In the genomic region with DNA sequence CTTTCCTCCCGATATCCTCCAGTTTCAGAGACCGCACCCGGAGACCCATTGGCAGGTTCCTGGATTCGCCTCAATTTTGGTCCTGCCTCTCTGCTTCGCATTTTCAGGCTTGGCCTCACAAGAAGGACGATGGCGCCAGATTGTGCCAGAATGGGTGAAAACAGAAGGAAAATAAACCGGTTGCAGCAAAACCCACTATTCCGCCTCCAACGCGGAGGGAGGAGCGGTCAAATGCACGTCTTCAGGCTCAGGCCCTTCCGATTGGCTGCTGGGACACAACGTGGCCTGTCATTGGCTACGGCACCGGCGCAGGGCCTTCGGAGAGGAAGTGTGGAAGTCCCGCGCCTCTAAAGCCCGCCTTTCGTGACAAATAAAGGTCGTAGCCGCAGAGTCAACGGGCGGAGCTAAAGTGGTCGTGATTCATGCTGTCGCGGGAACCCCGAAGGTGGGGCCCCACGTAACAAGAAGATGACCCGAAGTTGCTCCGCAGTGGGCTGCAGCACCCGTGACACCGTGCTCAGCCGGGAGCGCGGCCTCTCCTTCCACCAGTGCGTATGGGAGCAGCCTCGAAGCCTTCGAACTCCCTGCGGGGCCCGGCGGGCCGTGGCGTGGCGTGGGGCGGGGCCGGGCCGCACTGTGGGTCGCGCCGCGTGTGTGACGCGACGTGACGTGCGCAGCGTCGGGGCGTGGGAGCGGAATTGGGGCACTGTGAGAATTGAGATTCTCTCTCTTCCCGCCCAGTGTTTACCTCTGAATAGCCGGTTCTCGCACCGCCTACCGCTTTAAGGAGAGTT, we compare ENCODE assay signal across 8 cellular contexts. TPM values are rescaled to one million over a fixed set of nuclear protein-coding genes. Genes with fewer than 3 reads are reported as not detected.
A peak's percentile ranks its signal among the peaks of the same experiment; 100 is the strongest.
DNase-seq lines count a peak whose midpoint lies in the region; ATAC-seq and TF ChIP-seq lines count a peak whose summit lies in the region.

TSS of gene THAP9 (plus strand) at position 401 of the 794 bp plus-strand sequence. CDS start at position 469, 68 bp downstream.

- peaks cover 5% of the 10 kb centered on the region for H3K79me1 ChIP-seq in trophoblast cell (ENCODE audit: low read length)

- peaks cover 6% of the 10 kb centered on the region for H3K79me2 ChIP-seq in trophoblast cell (ENCODE audit: control insufficient read depth, insufficient read depth, low read length, poor library complexity)

- peak within 1 kb of the TSS; percentile 79 for H3K14ac ChIP-seq in trophoblast cell (ENCODE audit: low read length)

- H3K27ac ChIP-seq in adrenal gland = peak within 1 kb of the TSS; percentile 90 to 99 (median 99)
- peak within 1 kb of the TSS; percentile 96 to 100 (median 99) for H3K27ac ChIP-seq in heart left ventricle
- peak within 1 kb of the TSS; percentile 97 for H3K27ac ChIP-seq in trophoblast cell (ENCODE audit: low read depth, low read length)
- H3K27ac ChIP-seq in transverse colon = peak within 1 kb of the TSS; percentile 95 to 99 (median 98)

- 0 to 1% (median 0%) methylated on average over 11 to 69 of the region's 69 CpGs for WGBS in adrenal gland, 4 donors
- WGBS in heart left ventricle, 4 donors = 0 to 1% (median 1%) methylated on average over 30 to 69 of the region's 69 CpGs
- no CpG with 5 or more reads among the region's 69 CpGs for WGBS in trophoblast cell (ENCODE audit: extremely low coverage, insufficient coverage, insufficient read length)
- WGBS in transverse colon (ENCODE audit: low coverage in 1 of 2), 2 donors = 1% methylated on average over 58 of the region's 69 CpGs; no CpG with 5 or more reads in 1 of the 2 donors

- H4K91ac ChIP-seq in trophoblast cell (ENCODE audit: low read depth, low read length) = peak within 1 kb of the TSS; percentile 68

- H3K9me3 ChIP-seq in adrenal gland (replicated peaks in 1 of 3) (no peaks in the 10 kb centered on the region), heart left ventricle (no peaks in the 10 kb centered on the region), trophoblast cell (ENCODE audit: insufficient read depth, low read depth, low read length) (no peaks in the 10 kb centered on the region), transverse colon (no peaks in the 10 kb centered on the region)

- H2BK5ac ChIP-seq in trophoblast cell (ENCODE audit: low read depth, low read length, poor library complexity) = peak within 1 kb of the TSS; percentile 71

- no peak within 1 kb of the TSS for H2BK12ac ChIP-seq in trophoblast cell (ENCODE audit: low read length)

- H3K36me3 ChIP-seq in adrenal gland (replicated peaks in 1 of 2) (peaks cover 0 to 6% of the 10 kb centered on the region in 2 donors), heart left ventricle (peaks cover 0 to 36% (median 20%) of the 10 kb centered on the region in 9 donors), trophoblast cell (ENCODE audit: control insufficient read depth in 1 of 2, insufficient read depth in 2 of 2, low read length in 2 of 2) (peaks cover 2 to 3% of the 10 kb centered on the region in 2 experiments), transverse colon (peaks cover 0 to 9% (median 0%) of the 10 kb centered on the region in 4 donors)

- ATAC-seq in HG02840 (IDR thresholded peaks at IDR 0.05; ENCODE audit: low FRiP score, unreplicated experiment) (peak; percentile 92), heart left ventricle (peak; percentile 97 to 99 (median 99))

- H3K4me1 ChIP-seq in adrenal gland (replicated peaks in 1 of 2) = peaks cover 25 to 38% of the 10 kb centered on the region in 2 donors
- peaks cover 0 to 46% (median 33%) of the 10 kb centered on the region in 12 donors for H3K4me1 ChIP-seq in heart left ventricle
- peaks cover 0 to 2% of the 10 kb centered on the region in 2 experiments for H3K4me1 ChIP-seq in trophoblast cell (ENCODE audit: control insufficient read depth in 1 of 2, insufficient read depth in 2 of 2, low read length in 2 of 2)
- H3K4me1 ChIP-seq in transverse colon = peaks cover 15 to 30% (median 22%) of the 10 kb centered on the region in 4 donors

- H3K27me3 ChIP-seq in adrenal gland (no peaks in the 10 kb centered on the region), heart left ventricle (no peaks in the 10 kb centered on the region), trophoblast cell (ENCODE audit: insufficient read depth, low read length) (no peaks in the 10 kb centered on the region), transverse colon (no peaks in the 10 kb centered on the region)

- peak within 1 kb of the TSS; percentile 93 for H4K8ac ChIP-seq in trophoblast cell (ENCODE audit: low read depth, low read length)

- no peak for TF ChIP-seq EP300 in transverse colon (IDR thresholded peaks at IDR 0.05; ENCODE audit: low read depth)

- peak within 1 kb of the TSS; percentile 84 for H2AFZ ChIP-seq in trophoblast cell (ENCODE audit: insufficient read depth, low read length, poor library complexity)

- peak within 1 kb of the TSS; percentile 84 for H4K12ac ChIP-seq in trophoblast cell (ENCODE audit: low read depth, low read length)

- H3K4me3 ChIP-seq in adrenal gland = peak within 1 kb of the TSS; percentile 43 to 94 (median 62)
- H3K4me3 ChIP-seq in heart left ventricle = peak within 1 kb of the TSS; percentile 42 to 85 (median 74)
- peak within 1 kb of the TSS; percentile 88 for H3K4me3 ChIP-seq in trophoblast cell (ENCODE audit: low read depth, low read length)
- peak within 1 kb of the TSS; percentile 57 to 82 (median 68) for H3K4me3 ChIP-seq in transverse colon

- no peak within 1 kb of the TSS for H3K23ac ChIP-seq in trophoblast cell (ENCODE audit: low read length)

- peak within 1 kb of the TSS; percentile 72 for H3K4me2 ChIP-seq in trophoblast cell (ENCODE audit: low read length)

- H3K9ac ChIP-seq in trophoblast cell (ENCODE audit: low read length) = peak within 1 kb of the TSS; percentile 91

- intact Hi-C loops in adrenal gland (cut with DNase I) (loop anchor here in 1 of 2 donors (10.0 kb wide), 1 partner anchor 104 kb away; no protein-coding TSS in a partner anchor), heart left ventricle (cut with DNase I) (loop anchor here in 7 of 10 donors (1.0 to 10.0 kb wide), 7 partner anchors 9 to 438 kb away; partner anchors contain the start of genes LIN54 (in 4 of the 7), SEC31A (in 4 of the 7) and COPS4 (in 1 of the 7)), transverse colon (cut with DNase I; ENCODE audit: low total_unique reads) (loop anchor here (5.0 kb wide), 1 partner anchor 112 kb away; the partner anchor contains the start of gene LIN54)

- H2BK120ac ChIP-seq in trophoblast cell (ENCODE audit: insufficient read depth, low read length, poor library complexity) = peak within 1 kb of the TSS; percentile 78

- peak; percentile 90 for DNase-seq in GM13976 (ENCODE audit: low spot score)
- DNase-seq in NCI-H1436 (lab: John Stamatoyannopoulos, UW) = peak; percentile 98
- peak; percentile 96 for DNase-seq in SW 1271 (lab: John Stamatoyannopoulos, UW)
- DNase-seq in adrenal gland = peak; percentile 98 to 100 (median 99)
- peak; percentile 98 to 99 (median 99) for DNase-seq in heart left ventricle
- peak; percentile 100 for DNase-seq in trophoblast cell
- peak; percentile 98 for DNase-seq in transverse colon

- no peak within 1 kb of the TSS for H2AK5ac ChIP-seq in trophoblast cell (ENCODE audit: low read length)

- H3K18ac ChIP-seq in trophoblast cell (ENCODE audit: low read length) = peak within 1 kb of the TSS; percentile 76

- TF ChIP-seq CTCF in GM13976 (IDR thresholded peaks at IDR 0.05; ENCODE audit: borderline replicate concordance, control extremely low read depth, extremely low read depth, insufficient read depth, missing control alignments) = no peak
- TF ChIP-seq CTCF in adrenal gland (IDR thresholded peaks at IDR 0.05) = peak in 2 of 6 experiments; percentile 3 to 9
- TF ChIP-seq CTCF in heart left ventricle (IDR thresholded peaks at IDR 0.05) = no peak
- TF ChIP-seq CTCF in transverse colon (IDR thresholded peaks at IDR 0.05) = no peak

- peak within 1 kb of the TSS; percentile 29 for H3K4ac ChIP-seq in trophoblast cell (ENCODE audit: low read depth, low read length)

- in situ Hi-C loops in GM13976 (cut with MboI; ENCODE audit: low sequenced_read_pairs, unreplicated experiment) = no loop called here
- in situ Hi-C loops in transverse colon (cut with MboI; ENCODE audit: low pct_ligation_motif_present in 1 of 4, low pct_unique_long_range_greater_than_20kb in 1 of 4, low sequenced_read_pairs in 3 of 4) = loop anchor here in 1 of 4 donors (25.0 kb wide), 1 partner anchor 362 kb away; no protein-coding TSS in a partner anchor

- TF ChIP-seq POLR2A in adrenal gland (IDR thresholded peaks at IDR 0.05) (peak; percentile 74 to 91), heart left ventricle (IDR thresholded peaks at IDR 0.05) (peak in 1 of 2 donors; percentile 65), transverse colon (IDR thresholded peaks at IDR 0.05) (peak; percentile 94)

RNA-seq across cellular contexts. Expression of gene THAP9, which starts in this region (rescaled TPM):
- total RNA-seq in adrenal gland (1 to 10 TPM; 2.2 to 5.9 (median 3.4) TPM), heart left ventricle (1 to 10 TPM; 3.1 to 7.7 (median 5.4) TPM), transverse colon (1 to 10 TPM; 3.7 to 7.3 (median 5.6) TPM)
- polyA plus RNA-seq in adrenal gland (1 to 10 TPM; 2.8 to 5.0 (median 4.7) TPM), heart left ventricle (1 to 10 TPM; 2.9 to 4.4 TPM)
- polyA plus RNA-seq in trophoblast cell (2013) = 3.9 and 4.3 TPM in 2 replicates

Comparison
In these comparisons a context has a peak if more than half of its experiments do, and no peak if none do; other contexts are left out.
1. Peak in every context shown above with its lines: DNase-seq, ATAC-seq, H3K4me3 ChIP-seq and H3K27ac ChIP-seq.